Comparison of ENCODE assay signal across 8 cellular contexts in genomic region chr2:159713691-159714585, GRCh38. TPM values are rescaled to one million over a fixed set of nuclear protein-coding genes. Genes with fewer than 3 reads are reported as not detected.
DNase-seq lines count a peak whose midpoint lies in the region; ATAC-seq and TF ChIP-seq lines count a peak whose summit lies in the region.

No MANE protein-coding gene starts in this region.

- TF ChIP-seq CTCF in spleen (IDR thresholded peaks at IDR 0.05 in 8 of 11, conservative IDR thresholded peaks at IDR 0.05 in 3 of 11), result no peak

- peaks cover 0 to 3% (median 0%) of the 10 kb centered on the region in 8 donors for H3K9me3 Mint-ChIP-seq in CD4-positive, alpha-beta memory T cell
- no peaks in the 10 kb centered on the region for H3K9me3 Mint-ChIP-seq in activated CD8-positive, alpha-beta T cell treated with anti-CD3 and anti-CD28 coated beads, Interleukin-2, amount 10 ng/mL, durations not matched to agents 7 days and 5 days (ENCODE audit: insufficient read depth)

- intact Hi-C loops in CD4-positive, alpha-beta memory T cell (cut with micrococcal nuclease), result loop anchor here (2.0 to 5.0 kb wide), 3 partner anchors 693 to 1837 kb away; partner anchors contain the start of gene ACVR1
- intact Hi-C loops in spleen (cut with DNase I; ENCODE audit: low total_unique reads), result no loop called here

- WGBS in spleen, 5 donors, result 40 to 47% (median 44%) methylated on average over 5 of the region's 5 CpGs

- peaks cover 41 to 79% (median 60%) of the 10 kb centered on the region in 4 donors for H3K4me1 Mint-ChIP-seq in CD4-positive, alpha-beta memory T cell
- H3K4me1 Mint-ChIP-seq in activated CD8-positive, alpha-beta T cell treated with anti-CD3 and anti-CD28 coated beads, Interleukin-2, amount 10 ng/mL, durations not matched to agents 7 days and 5 days (ENCODE audit: low read depth), result peaks cover 47% of the 10 kb centered on the region

- CTCF ChIA-PET in CD4-positive, alpha-beta memory T cell (lab: Charles Lee; ENCODE audit: partially characterized antibody), result interaction anchor here (1.0 to 1.5 kb wide), 2 partner anchors 10 kb away, joined by 3 to 4 read pairs; no protein-coding TSS in a partner anchor
- CTCF ChIA-PET in activated CD8-positive, alpha-beta T cell treated with anti-CD3 and anti-CD28 coated beads, Interleukin-2, amount 10 ng/mL, durations not matched to agents 7 days and 5 days (lab: Charles Lee), result interaction anchor here (0.5 to 3.1 kb wide), 5 partner anchors 10 to 291 kb away, joined by 3 to 10 read pairs (median 3); no protein-coding TSS in a partner anchor

- no peaks in the 10 kb centered on the region for H3K27me3 Mint-ChIP-seq in CD4-positive, alpha-beta memory T cell
- no peaks in the 10 kb centered on the region for H3K27me3 Mint-ChIP-seq in activated CD8-positive, alpha-beta T cell treated with anti-CD3 and anti-CD28 coated beads, Interleukin-2, amount 10 ng/mL, durations not matched to agents 7 days and 5 days (ENCODE audit: low read depth)

- peak overlapping the region; percentile 90 to 100 (median 100) for H3K27ac Mint-ChIP-seq in CD4-positive, alpha-beta memory T cell
- peak overlapping the region; percentile 100 for H3K27ac Mint-ChIP-seq in activated CD8-positive, alpha-beta T cell treated with anti-CD3 and anti-CD28 coated beads, Interleukin-2, amount 10 ng/mL, durations not matched to agents 7 days and 5 days

- no peak for ATAC-seq in activated CD8-positive, alpha-beta T cell treated with anti-CD3 and anti-CD28 coated beads, Interleukin-2, amount 10 ng/mL, durations not matched to agents 7 days and 5 days

- peak overlapping the region; percentile 88 to 98 for H3K4me3 ChIP-seq in CD4-positive, alpha-beta memory T cell (ENCODE audit: low read length in 2 of 2)
- H3K4me3 ChIP-seq in iPS-11a (ENCODE audit: low read depth, low read length) (peak overlapping the region; percentile 95), spleen (peak overlapping the region; percentile 71 to 91 (median 83))

- H3K27me3 ChIP-seq in CD4-positive, alpha-beta memory T cell (ENCODE audit: insufficient read depth, low read length), result no peaks in the 10 kb centered on the region
- H3K27me3 ChIP-seq in spleen (replicated peaks in 1 of 7), result no peaks in the 10 kb centered on the region

- no peak for TF ChIP-seq POLR2A in spleen (IDR thresholded peaks at IDR 0.05)

- no peaks in the 10 kb centered on the region for H3K9me3 ChIP-seq in CD4-positive, alpha-beta memory T cell (ENCODE audit: control insufficient read depth in 1 of 2, low read length in 2 of 2)
- no peaks in the 10 kb centered on the region for H3K9me3 ChIP-seq in spleen

- POLR2A ChIA-PET in CD4-positive, alpha-beta memory T cell (lab: Charles Lee; ENCODE audit: partially characterized antibody), result interaction anchor here (0.5 to 2.4 kb wide), 5 partner anchors 9 to 197 kb away, joined by 3 to 30 read pairs (median 4); no protein-coding TSS in a partner anchor
- POLR2A ChIA-PET in activated CD8-positive, alpha-beta T cell treated with anti-CD3 and anti-CD28 coated beads, Interleukin-2, amount 10 ng/mL, durations not matched to agents 7 days and 5 days (lab: Charles Lee), result interaction anchor here (1.2 to 2.4 kb wide), 5 partner anchors 21 to 487 kb away, joined by 3 to 9 read pairs (median 6); no protein-coding TSS in a partner anchor

- peaks cover 11% of the 10 kb centered on the region for H3K36me3 ChIP-seq in CD4-positive, alpha-beta memory T cell (ENCODE audit: insufficient read depth, low read length)
- peaks cover 0 to 48% (median 19%) of the 10 kb centered on the region in 6 donors for H3K36me3 ChIP-seq in spleen

- peak overlapping the region; percentile 97 to 100 (median 99) for H3K4me3 Mint-ChIP-seq in CD4-positive, alpha-beta memory T cell
- peak overlapping the region; percentile 100 for H3K4me3 Mint-ChIP-seq in activated CD8-positive, alpha-beta T cell treated with anti-CD3 and anti-CD28 coated beads, Interleukin-2, amount 10 ng/mL, durations not matched to agents 7 days and 5 days

- DNase-seq in CD4-positive, alpha-beta memory T cell, result peak in 2 of 5 donors; percentile 3 to 4
- DNase-seq in HT1080 (ENCODE audit: low read depth) (peak; percentile 28), spleen (no peak), epidermal melanocyte (ENCODE audit: insufficient read length, low spot score) (no peak), NCI-H2081 treated with DMSO at 0.1 percent for 48 hours (lab: John Stamatoyannopoulos, UW) (no peak)
- no peak for DNase-seq in activated CD8-positive, alpha-beta T cell treated with anti-CD3 and anti-CD28 coated beads, Interleukin-2, amount 10 ng/mL, durations not matched to agents 7 days and 5 days
- no peak for DNase-seq in stimulated activated CD4-positive, alpha-beta T cell treated with anti-CD3 and anti-CD28 coated beads, Interleukin-4, amount 100 ng/mL, for 1 hour

- H3K27ac ChIP-seq in CD4-positive, alpha-beta memory T cell (ENCODE audit: low read depth, low read length), result peak overlapping the region; percentile 92
- H3K27ac ChIP-seq in spleen, result peak overlapping the region in 7 of 8 donors; percentile 98 to 100 (median 100)

- peaks cover 69% of the 10 kb centered on the region for H3K4me1 ChIP-seq in CD4-positive, alpha-beta memory T cell (ENCODE audit: insufficient read depth, low read length)
- peaks cover 26 to 78% (median 69%) of the 10 kb centered on the region in 6 donors for H3K4me1 ChIP-seq in spleen

- peaks cover 20 to 60% of the 10 kb centered on the region in 2 donors for H3K36me3 Mint-ChIP-seq in CD4-positive, alpha-beta memory T cell
- H3K36me3 Mint-ChIP-seq in activated CD8-positive, alpha-beta T cell treated with anti-CD3 and anti-CD28 coated beads, Interleukin-2, amount 10 ng/mL, durations not matched to agents 7 days and 5 days (ENCODE audit: low read depth), result peaks cover 59% of the 10 kb centered on the region

RNA-seq across cellular contexts. Expression of gene MARCHF7, which starts 1.6 kb away (rescaled TPM):
- 100 to 1,000 TPM; 113 to 115 TPM for total RNA-seq in CD4-positive, alpha-beta memory T cell
- polyA plus RNA-seq in CD4-positive, alpha-beta memory T cell, result 100 to 1,000 TPM; 162 to 196 TPM
- 80.3 and 84.1 TPM in 2 replicates for total RNA-seq in HT1080 (2014; rRNA removed; shearing (Covaris generic))
- 77.1 and 96.7 TPM in 2 replicates for polyA plus RNA-seq in HT1080 (2015; cell fraction: cytosol; rRNA removed)
- polyA plus RNA-seq in HT1080 (2015; cell fraction: nucleus; rRNA removed), result 235 and 261 TPM in 2 replicates
- 10 to 100 TPM; 75.3 to 75.6 TPM for total RNA-seq in activated CD8-positive, alpha-beta T cell treated with anti-CD3 and anti-CD28 coated beads, Interleukin-2, amount 10 ng/mL, durations not matched to agents 7 days and 5 days
- 100 to 1,000 TPM in 4 of 7 donors, 10 to 100 TPM in 3; 85.8 to 146 (median 103) TPM for total RNA-seq in spleen
- polyA plus RNA-seq in spleen, result 10 to 100 TPM; 27.7 to 35.2 (median 34.4) TPM
